Comparison of ENCODE assay signal across 22 cellular contexts in genomic region chr22:29049655-29050263, GRCh38. TPM values are rescaled to one million over a fixed set of nuclear protein-coding genes. Genes with fewer than 3 reads are reported as not detected.
DNase-seq lines count a peak whose midpoint lies in the region; ATAC-seq and TF ChIP-seq lines count a peak whose summit lies in the region.
"Had no signal": no experiment of that assay in that cellular context is flagged by ENCODE, and none has a peak within 500 bp of the region (broad histone marks: within the 10 kb centered on the region; RNA-seq: fewer than 3 reads in every experiment).

No MANE protein-coding gene starts in this region.

- no peak overlapping the region for H3K4me3 ChIP-seq in GM23338
- H3K4me3 ChIP-seq: BLaER1 had no signal

- peaks cover 8% of the 10 kb centered on the region; the same call in 1 of the 2 replicates for H3F3A ChIP-seq in GM23338 (replicated peaks; ENCODE audit: low read depth)

- H3K9me3 Mint-ChIP-seq in GM23338, result no peaks in the 10 kb centered on the region
- H3K9me3 Mint-ChIP-seq: CD4-positive, alpha-beta memory T cell; HFFc6 had no signal

- peaks cover 22% of the 10 kb centered on the region for H3K4me1 Mint-ChIP-seq in GM23338

- no peaks in the 10 kb centered on the region for H4K20me1 ChIP-seq in GM23338 (replicated peaks; ENCODE audit: insufficient read depth)

- no peak overlapping the region for H3K27ac Mint-ChIP-seq in GM23338
- H3K27ac Mint-ChIP-seq: CD4-positive, alpha-beta memory T cell; HFFc6 had no signal

- ATAC-seq in GM23338 (peak; percentile 36), foreskin keratinocyte (peak; percentile 85), HG03457 (IDR thresholded peaks at IDR 0.05; ENCODE audit: unreplicated experiment) (no peak)
- ATAC-seq in activated CD4-positive, CD25-positive, alpha-beta regulatory T cell treated with anti-CD3 and anti-CD28 coated beads, Interleukin-2, amount 50 U/mL, for 24 hours, result no peak

- TF ChIP-seq CTCF in GM23338 (conservative IDR thresholded peaks at IDR 0.05; ENCODE audit: low read depth in 2 of 2) (no peak), foreskin keratinocyte (conservative IDR thresholded peaks at IDR 0.05) (peak; percentile 12)

- no peaks in the 10 kb centered on the region for H3K27me3 ChIP-seq in GM23338 (ENCODE audit: insufficient read depth)
- H3K27me3 ChIP-seq in foreskin keratinocyte, result no peaks in the 10 kb centered on the region
- H3K27me3 ChIP-seq: BLaER1 had no signal

- H2AFZ ChIP-seq in GM23338, result no peak overlapping the region

- H3K9me2 ChIP-seq in GM23338 (ENCODE audit: insufficient read depth), result no peaks in the 10 kb centered on the region

- H3K4me3 Mint-ChIP-seq in GM23338, result no peak overlapping the region
- H3K4me3 Mint-ChIP-seq: CD4-positive, alpha-beta memory T cell; HFFc6 had no signal

- intact Hi-C loops in posterior vena cava (cut with DNase I), result loop anchor here in 1 of 2 donors (5.0 to 10.0 kb wide), 2 partner anchors 135 to 182 kb away; no protein-coding TSS in a partner anchor

- peaks cover 49% of the 10 kb centered on the region for H3K36me3 Mint-ChIP-seq in GM23338 (ENCODE audit: low read depth)
- H3K36me3 Mint-ChIP-seq: CD4-positive, alpha-beta memory T cell had no signal

- H3K27ac ChIP-seq in GM23338 (ENCODE audit: low read depth) (no peak overlapping the region), foreskin keratinocyte (no peak overlapping the region)
- H3K27ac ChIP-seq: BLaER1 had no signal

- H3K79me2 ChIP-seq in GM23338 (replicated peaks; ENCODE audit: insufficient read depth), result no peaks in the 10 kb centered on the region

- H3K4me2 ChIP-seq in GM23338, result no peak overlapping the region
- H3K4me2 ChIP-seq: BLaER1 had no signal

- H3K27me3 Mint-ChIP-seq in GM23338 (ENCODE audit: insufficient read depth, low read depth, poor library complexity), result peaks cover 23% of the 10 kb centered on the region
- H3K27me3 Mint-ChIP-seq: CD4-positive, alpha-beta memory T cell had no signal

- peaks cover 14% of the 10 kb centered on the region; the same call in 1 of the 2 replicates for H3K36me3 ChIP-seq in GM23338 (ENCODE audit: insufficient read depth)

- H3K4me1 ChIP-seq in GM23338 (ENCODE audit: insufficient read depth) (peaks cover 20% of the 10 kb centered on the region), foreskin keratinocyte (no peaks in the 10 kb centered on the region)

- peak; percentile 1 for DNase-seq in NCI-H2196 (lab: John Stamatoyannopoulos, UW; ENCODE audit: unreplicated experiment)
- no peak for DNase-seq in NCI-H2196 treated with DMSO at 0.1 percent for 48 hours (lab: John Stamatoyannopoulos, UW; ENCODE audit: unreplicated experiment)
- DNase-seq in GM23338 (ENCODE audit: low spot score), result no peak
- DNase-seq in foreskin keratinocyte, result peak in 1 of 2 donors; percentile 25
- peak; percentile 75 for DNase-seq in posterior vena cava (ENCODE audit: low spot score)
- DNase-seq in NAMALWA (ENCODE audit: low spot score), result no peak
- DNase-seq: CD4-positive, alpha-beta memory T cell; HFFc6; Karpas-422; NCI-H1092; NCI-H1436 treated with DMSO at 0.1 percent for 48 hours; NCI-H2081; NCI-H446; OCI-M1; Right ventricle myocardium superior; SW 1271 had no signal

TF ChIP-seq in GM23338, 12 proteins besides CTCF, POLR2A, EP300 and RAD21 (continues in another document):
- TF ChIP-seq CREB1 (CRISPR knock-in tag; IDR thresholded peaks at IDR 0.05; ENCODE audit: low read depth) (no peak), ZNF462 (CRISPR knock-in tag; IDR thresholded peaks at IDR 0.05) (no peak), ZNF331 (CRISPR knock-in tag; IDR thresholded peaks at IDR 0.05; ENCODE audit: low read depth) (no peak), NANOG (IDR thresholded peaks at IDR 0.05; ENCODE audit: borderline replicate concordance) (no peak), STAT1 (IDR thresholded peaks at IDR 0.05; ENCODE audit: unreplicated experiment) (no peak), POLR2AphosphoS5 (IDR thresholded peaks at IDR 0.05; ENCODE audit: low read depth) (no peak), EZH2phosphoT487 (IDR thresholded peaks at IDR 0.05; ENCODE audit: unreplicated experiment) (no peak), JUNB (IDR thresholded peaks at IDR 0.05; ENCODE audit: unreplicated experiment) (no peak), ZNF114 (CRISPR knock-in tag; IDR thresholded peaks at IDR 0.05) (no peak), ETS1 (IDR thresholded peaks at IDR 0.05) (no peak)

RNA-seq across cellular contexts. Expression of gene C22orf31, which starts 11.9 kb away (rescaled TPM):
- not detected in 2 replicates for total RNA-seq in GM23338 (2014; rRNA removed; shearing (Covaris generic))
- 0.36 TPM in 1 of 2 replicates, not detected in the other for polyA plus RNA-seq in GM23338 (2016; fragmentation: Nextera tagmentation; extraction: Ambion mirVana)
- total RNA-seq in foreskin keratinocyte, result not detected in 2 replicates
- not detected in 2 replicates for polyA plus RNA-seq in foreskin keratinocyte
- total RNA-seq in posterior vena cava, result not detected
- total RNA-seq: A673; CD4-positive, alpha-beta memory T cell; H4; HFFc6; MCF 10A; Right ventricle myocardium superior had no signal
- polyA plus RNA-seq: CD4-positive, alpha-beta memory T cell had no signal

RNA-seq across cellular contexts. Expression of gene KREMEN1, which starts 23.1 kb away (rescaled TPM):
- total RNA-seq in GM23338 (2014; rRNA removed; shearing (Covaris generic)), result 3.4 and 3.8 TPM in 2 replicates
- polyA plus RNA-seq in GM23338 (2016; fragmentation: Nextera tagmentation; extraction: Ambion mirVana) (1.8 and 2.6 TPM in 2 replicates), foreskin keratinocyte (8.1 and 10.6 TPM in 2 replicates)
- total RNA-seq in foreskin keratinocyte (19.3 and 24.0 TPM in 2 replicates), posterior vena cava (10 to 100 TPM; 13.7 to 22.2 TPM)
- total RNA-seq: CD4-positive, alpha-beta memory T cell had no signal
- polyA plus RNA-seq: CD4-positive, alpha-beta memory T cell had no signal

Comparison
In these comparisons a context has a peak if more than half of its experiments do, and no peak if none do; other contexts are left out.
1. DNase-seq: peak in NCI-H2196 (single experiment) and posterior vena cava (single experiment); none in NCI-H2196 treated with DMSO at 0.1 percent for 48 hours (single experiment), GM23338 (single experiment) and NAMALWA (single experiment).
2. ATAC-seq: peak in GM23338 (single experiment) and foreskin keratinocyte (single experiment); none in activated CD4-positive, CD25-positive, alpha-beta regulatory T cell treated with anti-CD3 and anti-CD28 coated beads, Interleukin-2, amount 50 U/mL, for 24 hours (0 of 2) and HG03457 (single experiment).